ENCODE assay signal across 18 cellular contexts in the genomic region with DNA sequence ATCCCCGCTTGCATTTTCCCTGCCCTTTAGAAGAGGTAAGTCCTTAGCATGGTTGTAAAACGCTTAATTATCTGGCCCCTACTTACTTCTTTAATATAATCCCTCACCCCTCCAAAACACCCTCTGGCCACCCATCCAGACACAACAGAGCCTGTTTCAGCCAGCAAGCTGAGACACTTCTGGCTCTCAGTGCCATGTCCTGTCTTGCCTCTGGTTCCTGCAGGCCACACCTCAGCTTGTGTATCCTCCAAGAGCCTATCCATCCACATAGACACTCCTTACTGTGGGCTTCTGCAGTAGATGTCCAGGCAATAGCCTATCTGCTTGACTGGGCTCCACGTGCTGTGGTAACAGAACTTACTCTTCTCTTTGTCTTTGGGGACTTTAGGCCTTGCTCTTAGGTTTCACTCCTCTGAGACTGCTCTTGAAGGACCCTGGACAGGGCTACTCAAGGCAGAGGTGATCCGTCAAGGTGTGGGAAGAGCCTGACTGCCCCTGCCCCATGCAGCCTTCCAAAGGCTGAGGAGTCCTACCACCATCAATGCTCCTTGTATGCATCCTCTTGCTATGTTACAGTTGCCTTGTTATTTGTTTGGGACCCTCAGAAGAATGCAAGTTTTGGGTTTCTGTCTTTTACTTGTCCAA.
"Had no signal": no experiment of that assay in that cellular context is flagged by ENCODE, and none has a peak within 500 bp of the region (broad histone marks: within the 10 kb centered on the region; RNA-seq: fewer than 3 reads in every experiment).

No MANE protein-coding gene starts in this region.

- H3K36me3 ChIP-seq: pancreas, tibial artery had no signal

- H2AFZ ChIP-seq: hepatocyte had no signal

- H3K4me3 Mint-ChIP-seq: naive B cell, nephron had no signal

- H3K4me2 ChIP-seq: hepatocyte had no signal

- H3K9me3 Mint-ChIP-seq: naive B cell, nephron had no signal

- H3K27me3 Mint-ChIP-seq: naive B cell, progenitor cell of endocrine pancreas had no signal

- H3K36me3 Mint-ChIP-seq: naive B cell had no signal

- H3K27me3 ChIP-seq: hepatocyte, pancreas had no signal

- H3K27ac Mint-ChIP-seq: naive B cell, nephron, progenitor cell of endocrine pancreas had no signal

- H3K27ac ChIP-seq: hepatocyte, pancreas, tibial artery had no signal

- H3K79me2 ChIP-seq: hepatocyte had no signal

- H3K4me3 ChIP-seq: hepatocyte, lung, pancreas, tibial artery had no signal

- DNase-seq: effector memory CD4-positive, alpha-beta T cell; foreskin melanocyte; head of caudate nucleus; left colon; left ventricle myocardium superior; mesendoderm; naive B cell; occipital lobe; pancreas; right cardiac atrium; small intestine; stimulated activated CD4-positive, alpha-beta T cell treated with anti-CD3 and anti-CD28 coated beads, Interleukin-12 subunit alpha, Interleukin-12 subunit beta, amount 100 ng/mL, for 4 hours; stimulated activated naive CD4-positive, alpha-beta T cell treated with Interleukin-2 at 50 U/mL for 16 hours; tibial artery had no signal

- FAIRE-seq: pancreas, small intestine had no signal

- H3K4me1 Mint-ChIP-seq: naive B cell had no signal

- H3K9me3 ChIP-seq: pancreas, tibial artery had no signal
